Comparison of ENCODE assay signal across 8 cellular contexts in genomic region chr16:56729736-56730662, GRCh38. TPM values are rescaled to one million over a fixed set of nuclear protein-coding genes. Genes with fewer than 3 reads are reported as not detected.
A peak's percentile ranks its signal among the peaks of the same experiment; 100 is the strongest.
DNase-seq lines count a peak whose midpoint lies in the region; ATAC-seq and TF ChIP-seq lines count a peak whose summit lies in the region.

NUP93 (plus strand) TSS chr16:56730129; CDS start chr16:56748248, 18,119 bp downstream.

- in situ Hi-C loops in KBM-7 (cut with MboI; ENCODE audit: low pct_unique_long_range_greater_than_20kb, low sequenced_read_pairs), result no loop called here

- intact Hi-C loops in PC-9 (cut with micrococcal nuclease; ENCODE audit: unreplicated experiment), result no loop called here

- H3F3A ChIP-seq in PC-9 (ENCODE audit: insufficient read depth, low read depth), result no peaks in the 10 kb centered on the region; the same call in 1 of the 2 replicates

- peak within 1 kb of the TSS; percentile 90 for H2AFZ ChIP-seq in PC-9

- POLR2A ChIA-PET in PC-9 (lab: Charles Lee; ENCODE audit: unreplicated experiment), result interaction anchor here (0.6 to 0.7 kb wide), 3 partner anchors 47 to 1118 kb away, joined by 3 read pairs; no protein-coding TSS in a partner anchor

- peak; percentile 89 for DNase-seq in DMS114 treated with DMSO at 0.1 percent for 48 hours (lab: John Stamatoyannopoulos, UW; ENCODE audit: unreplicated experiment)
- DNase-seq in KBM-7, result peak; percentile 87
- DNase-seq in PC-9, result peak; percentile 85 to 88
- peak; percentile 86 for DNase-seq in activated T-cell treated with anti-CD3 and anti-CD28 coated beads, Interleukin-2, amount 50 U/mL, for 1 hour
- peak; percentile 71 to 73 for DNase-seq in stimulated activated CD8-positive, alpha-beta memory T cell treated with anti-CD3 and anti-CD28 coated beads, Interleukin-7, amount 100 ng/mL, for 1 hour (ENCODE audit: low read depth in 2 of 2)

- peaks cover 17% of the 10 kb centered on the region for H3K4me1 ChIP-seq in PC-9 (replicated peaks; ENCODE audit: insufficient read depth)
- no peaks in the 10 kb centered on the region for H3K4me1 ChIP-seq in esophagus (ENCODE audit: control insufficient read depth in 2 of 2, insufficient read depth in 2 of 2, low read length in 1 of 2)
- peaks cover 6% of the 10 kb centered on the region for H3K4me1 ChIP-seq in muscle layer of colon (ENCODE audit: insufficient read depth, low read length)

- no peaks in the 10 kb centered on the region for H3K27me3 ChIP-seq in PC-9 (ENCODE audit: insufficient read depth, low read depth)
- H3K27me3 ChIP-seq in esophagus (ENCODE audit: control insufficient read depth in 1 of 2, insufficient read depth in 2 of 2, low read length in 2 of 2), result no peaks in the 10 kb centered on the region
- no peaks in the 10 kb centered on the region for H3K27me3 ChIP-seq in muscle layer of colon (ENCODE audit: control insufficient read depth in 1 of 2, insufficient read depth in 2 of 2, low read length in 2 of 2)

- no peaks in the 10 kb centered on the region for H3K9me2 ChIP-seq in PC-9 (ENCODE audit: insufficient read depth)

- no peak for TF ChIP-seq CTCF in PC-9 (conservative IDR thresholded peaks at IDR 0.05)

- CTCF ChIA-PET in PC-9 (lab: Charles Lee), result interaction anchor here (0.6 kb wide), 2 partner anchors 116 to 394 kb away, joined by 3 to 5 read pairs; no protein-coding TSS in a partner anchor

- BruUV-seq in PC-9 (replicated peaks; lab: Mats Ljungman, UMichigan), result no TSS peak

- H3K27ac ChIP-seq in PC-9 (peak within 1 kb of the TSS; percentile 62), esophagus (ENCODE audit: low read depth in 2 of 2, low read length in 1 of 2) (peak within 1 kb of the TSS; percentile 70 to 96), muscle layer of colon (ENCODE audit: low read depth, low read length) (peak within 1 kb of the TSS; percentile 55)

- H3K4me2 ChIP-seq in PC-9, result peak within 1 kb of the TSS; percentile 92

- H3K36me3 ChIP-seq in PC-9 (ENCODE audit: low read depth) (no peaks in the 10 kb centered on the region), esophagus (ENCODE audit: control insufficient read depth in 2 of 2, insufficient read depth in 2 of 2, low read length in 1 of 2) (no peaks in the 10 kb centered on the region), muscle layer of colon (ENCODE audit: insufficient read depth, low read length) (no peaks in the 10 kb centered on the region)

- peaks cover 46% of the 10 kb centered on the region for H3K79me2 ChIP-seq in PC-9 (ENCODE audit: low read depth)

- peak; percentile 79 for ATAC-seq in GM21619 (IDR thresholded peaks at IDR 0.05; ENCODE audit: unreplicated experiment)

- H3K9ac ChIP-seq in muscle layer of colon (ENCODE audit: low read length), result peak within 1 kb of the TSS; percentile 79

- no peaks in the 10 kb centered on the region for H3K9me3 ChIP-seq in PC-9 (ENCODE audit: insufficient read depth, low read depth)
- no peaks in the 10 kb centered on the region for H3K9me3 ChIP-seq in esophagus (ENCODE audit: control insufficient read depth in 2 of 2, insufficient read depth in 1 of 2, low read depth in 1 of 2, low read length in 1 of 2)
- no peaks in the 10 kb centered on the region for H3K9me3 ChIP-seq in muscle layer of colon (ENCODE audit: low read length)

- peaks cover 9% of the 10 kb centered on the region; the same call in 1 of the 2 replicates for H4K20me1 ChIP-seq in PC-9 (ENCODE audit: insufficient read depth)

- H3K4me3 ChIP-seq in PC-9 (peak within 1 kb of the TSS; percentile 93), esophagus (ENCODE audit: low read depth in 1 of 2, low read length in 2 of 2) (peak within 1 kb of the TSS; percentile 83 to 95), muscle layer of colon (ENCODE audit: low read depth in 1 of 2, low read length in 2 of 2) (peak within 1 kb of the TSS; percentile 71 to 86)

- 0% methylated on average over 65 to 70 of the region's 70 CpGs for WGBS in esophagus, 2 donors

RNA-seq across cellular contexts. Expression of gene NUP93, which starts in this region (rescaled TPM):
- 74.7 and 92.4 TPM in 2 replicates for total RNA-seq in PC-9 (2021)
- polyA plus RNA-seq in esophagus, result 10 to 100 TPM; 36.0 to 38.0 TPM

Comparison
In these comparisons a context has a peak if more than half of its experiments do, and no peak if none do; other contexts are left out.
1. Peak in every context shown above with its lines: DNase-seq, ATAC-seq, H3K4me3 ChIP-seq and H3K27ac ChIP-seq.